2 cellular contexts compared by ENCODE assay signal in genomic region chr14:38191491-38191890, GRCh38. TPM values are rescaled to one million over a fixed set of nuclear protein-coding genes. Genes with fewer than 3 reads are reported as not detected.
"Had no signal": no experiment of that assay in that cellular context is flagged by ENCODE, and none has a peak within 500 bp of the region (broad histone marks: within the 10 kb centered on the region; RNA-seq: fewer than 3 reads in every experiment).

No MANE protein-coding gene starts in this region.

RNA-seq across cellular contexts. Expression of gene SSTR1, which starts 16.2 kb away (rescaled TPM):
- total RNA-seq: naive thymus-derived CD8-positive, alpha-beta T cell; neural crest cell had no signal
- polyA plus RNA-seq: naive thymus-derived CD8-positive, alpha-beta T cell had no signal
